ENCODE assay signal across 20 cellular contexts in the genomic region with DNA sequence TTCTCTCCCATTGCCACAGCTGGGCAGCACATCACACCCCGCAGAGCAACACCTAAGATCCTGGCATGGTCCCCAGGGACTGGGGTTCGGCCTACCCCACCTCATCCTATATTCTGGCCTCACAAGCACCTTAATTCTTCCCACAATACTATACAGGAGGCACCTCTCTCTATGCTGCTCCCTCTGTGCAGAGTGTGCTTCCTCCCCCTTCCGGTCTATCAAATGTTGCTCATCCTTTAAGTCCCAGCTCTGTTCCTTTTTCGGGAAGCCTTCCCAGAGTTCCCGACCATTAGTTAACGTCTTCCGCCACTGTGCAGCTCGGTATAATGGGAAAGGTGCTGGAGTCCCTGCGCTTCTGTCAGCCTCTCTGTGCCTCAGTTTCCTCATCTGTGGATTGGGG. TPM values are rescaled to one million over a fixed set of nuclear protein-coding genes. Genes with fewer than 3 reads are reported as not detected.
DNase-seq lines count a peak whose midpoint lies in the region; TF ChIP-seq lines count a peak whose summit lies in the region.
"Had no signal": no experiment of that assay in that cellular context is flagged by ENCODE, and none has a peak within 500 bp of the region (broad histone marks: within the 10 kb centered on the region; RNA-seq: fewer than 3 reads in every experiment).

No MANE protein-coding gene starts in this region.

- H3K9me3 ChIP-seq in skeletal muscle tissue (ENCODE audit: control insufficient read depth in 3 of 3, low read length in 3 of 3) (no peaks in the 10 kb centered on the region), MG63 (no peaks in the 10 kb centered on the region)
- H3K9me3 ChIP-seq: vagina had no signal

- H3K4me1 Mint-ChIP-seq in HFFc6 (ENCODE audit: low read depth): no peaks in the 10 kb centered on the region; the same call in 1 of the 2 replicates
- H3K4me1 Mint-ChIP-seq in Calu3 (ENCODE audit: low read depth, unreplicated experiment): no peaks in the 10 kb centered on the region

- TF ChIP-seq CTCF in HFFc6 (IDR thresholded peaks at IDR 0.05) (0 out of 2 replicates have a peak, but pooled peaks have one; percentile 5), Calu3 (IDR thresholded peaks at IDR 0.05; ENCODE audit: unreplicated experiment) (no peak)

- peak overlapping the region in 1 of 3 donors; percentile 22 for H3K4me3 ChIP-seq in skeletal muscle tissue (ENCODE audit: low read length in 3 of 3)
- no peak overlapping the region for H3K4me3 ChIP-seq in MG63
- H3K4me3 ChIP-seq: vagina had no signal

- H3K27ac ChIP-seq in caudate nucleus (ENCODE audit: low read depth, low read length): peak overlapping the region; percentile 59
- H3K27ac ChIP-seq in layer of hippocampus (ENCODE audit: low read depth, low read length): peak overlapping the region; percentile 27
- peak overlapping the region; percentile 54 for H3K27ac ChIP-seq in skeletal muscle tissue (ENCODE audit: low read depth, low read length)
- H3K27ac ChIP-seq: vagina had no signal

- intact Hi-C loops in Calu3 (cut with micrococcal nuclease; ENCODE audit: unreplicated experiment): no loop called here

- peaks cover 12 to 25% (median 19%) of the 10 kb centered on the region in 3 donors for H3K4me1 ChIP-seq in skeletal muscle tissue (ENCODE audit: control insufficient read depth in 3 of 3, insufficient read depth in 3 of 3, low read length in 3 of 3)
- H3K4me1 ChIP-seq: vagina had no signal

- no peaks in the 10 kb centered on the region for H3K27me3 ChIP-seq in layer of hippocampus (ENCODE audit: control insufficient read depth, insufficient read depth, low read length)
- H3K27me3 ChIP-seq in skeletal muscle tissue (ENCODE audit: control insufficient read depth in 3 of 3, insufficient read depth in 3 of 3, low read length in 3 of 3): no peaks in the 10 kb centered on the region
- no peaks in the 10 kb centered on the region for H3K27me3 ChIP-seq in MG63
- H3K27me3 ChIP-seq: vagina had no signal

- CTCF ChIA-PET in Calu3 (lab: Charles Lee): no interaction called here

- H3K27me3 Mint-ChIP-seq in HFFc6 (ENCODE audit: insufficient read depth) (peaks cover 41% of the 10 kb centered on the region), Calu3 (ENCODE audit: unreplicated experiment) (peaks cover 44% of the 10 kb centered on the region)

- H3K9ac ChIP-seq in skeletal muscle tissue (ENCODE audit: low read depth in 1 of 3, low read length in 3 of 3): no peak overlapping the region

- H3K36me3 ChIP-seq in skeletal muscle tissue (ENCODE audit: control insufficient read depth in 3 of 3, insufficient read depth in 3 of 3, low read length in 3 of 3) (no peaks in the 10 kb centered on the region), MG63 (no peaks in the 10 kb centered on the region)
- H3K36me3 ChIP-seq: vagina had no signal

- DNase-seq in HFFc6: no peak
- no peak for DNase-seq in caudate nucleus (lab: John Stamatoyannopoulos, UW)
- no peak for DNase-seq in activated CD4-positive, CD25-positive, alpha-beta regulatory T cell treated with anti-CD3 and anti-CD28 coated beads, Interleukin-2, amount 50 U/mL, for 72 hours
- DNase-seq in Calu3: no peak
- no peak for DNase-seq in MG63
- DNase-seq in T-helper 2 cell: no peak
- DNase-seq: activated CD4-positive, alpha-beta T cell treated with anti-CD3 and anti-CD28 coated beads, Interleukin-2, amount 10 ng/mL, durations not matched to agents 24 days and 14 days; activated gamma-delta T cell; amniotic stem cell; CD8-positive, alpha-beta memory T cell; foreskin fibroblast; naive thymus-derived CD4-positive, alpha-beta T cell; NCI-H1694; stimulated activated CD4-positive, alpha-beta T cell treated with anti-CD3 and anti-CD28 coated beads, Interleukin-12 subunit alpha, Interleukin-12 subunit beta, amount 100 ng/mL, for 4 hours had no signal

- no TSS peak for BruUV-seq in Calu3 (replicated peaks; lab: Mats Ljungman, UMichigan)

- no peaks in the 10 kb centered on the region for H3K9me3 Mint-ChIP-seq in HFFc6
- H3K9me3 Mint-ChIP-seq in Calu3 (ENCODE audit: low read depth, unreplicated experiment): no peaks in the 10 kb centered on the region
- H3K9me3 Mint-ChIP-seq: activated CD4-positive, alpha-beta T cell treated with anti-CD3 and anti-CD28 coated beads, Interleukin-2, amount 10 ng/mL, durations not matched to agents 24 days and 14 days; CD8-positive, alpha-beta memory T cell; naive thymus-derived CD4-positive, alpha-beta T cell had no signal

- H3K27ac Mint-ChIP-seq in HFFc6 (no peak overlapping the region), Calu3 (ENCODE audit: unreplicated experiment) (no peak overlapping the region)
- H3K27ac Mint-ChIP-seq: activated CD4-positive, alpha-beta T cell treated with anti-CD3 and anti-CD28 coated beads, Interleukin-2, amount 10 ng/mL, durations not matched to agents 24 days and 14 days had no signal

- H3K36me3 Mint-ChIP-seq in HFFc6 (ENCODE audit: low read depth) (no peaks in the 10 kb centered on the region), Calu3 (ENCODE audit: insufficient read depth, unreplicated experiment) (no peaks in the 10 kb centered on the region)
- H3K36me3 Mint-ChIP-seq: CD8-positive, alpha-beta memory T cell; naive thymus-derived CD4-positive, alpha-beta T cell had no signal

- H3K4me3 Mint-ChIP-seq in HFFc6 (no peak overlapping the region), Calu3 (ENCODE audit: low read depth, unreplicated experiment) (no peak overlapping the region)
- H3K4me3 Mint-ChIP-seq: activated CD4-positive, alpha-beta T cell treated with anti-CD3 and anti-CD28 coated beads, Interleukin-2, amount 10 ng/mL, durations not matched to agents 24 days and 14 days; CD8-positive, alpha-beta memory T cell; naive thymus-derived CD4-positive, alpha-beta T cell had no signal

RNA-seq across cellular contexts. Expression of gene PALD1, which starts 21.8 kb away (rescaled TPM):
- not detected for total RNA-seq in HFFc6 (2021; fragmentation: NEBNext Ultra II Directional; extraction: Animal tissue kit (Norgen Biotek cat#: 25700))
- total RNA-seq in skeletal muscle tissue (15.7 TPM), Calu3 (2022) (0.38 and 1.5 TPM in 2 replicates)
- total RNA-seq in MG63 (2014; rRNA removed; shearing (Covaris generic); ENCODE audit: low replicate concordance): 5.3 and 7.8 TPM in 2 replicates

RNA-seq across cellular contexts. Expression of gene NODAL, which starts 58.9 kb away (rescaled TPM):
- total RNA-seq in HFFc6 (2021; fragmentation: NEBNext Ultra II Directional; extraction: Animal tissue kit (Norgen Biotek cat#: 25700)): not detected
- total RNA-seq in skeletal muscle tissue: not detected
- not detected in 2 replicates for total RNA-seq in Calu3 (2022)
- total RNA-seq in MG63 (2014; rRNA removed; shearing (Covaris generic); ENCODE audit: low replicate concordance): not detected in 2 replicates
- total RNA-seq: activated CD4-positive, alpha-beta T cell treated with anti-CD3 and anti-CD28 coated beads, Interleukin-2, amount 10 ng/mL, durations not matched to agents 24 days and 14 days; CD8-positive, alpha-beta memory T cell; lung microvascular endothelial cell; naive thymus-derived CD4-positive, alpha-beta T cell; posterior vena cava; RPMI7951; vagina had no signal
